ENCODE assay signal across 32 cellular contexts in genomic region chr5:120442694-120443093, GRCh38. TPM values are rescaled to one million over a fixed set of nuclear protein-coding genes. Genes with fewer than 3 reads are reported as not detected.
"Had no signal": no experiment of that assay in that cellular context is flagged by ENCODE, and none has a peak within 500 bp of the region (broad histone marks: within the 10 kb centered on the region; RNA-seq: fewer than 3 reads in every experiment).

No MANE protein-coding gene starts in this region.

- H3K9me3 ChIP-seq: adrenal gland, body of pancreas, colonic mucosa, esophagus squamous epithelium, gastroesophageal sphincter had no signal

- H3K36me3 ChIP-seq: adrenal gland, colonic mucosa, esophagus squamous epithelium, gastroesophageal sphincter had no signal

- H3K4me1 ChIP-seq: adrenal gland, body of pancreas, colonic mucosa, esophagus squamous epithelium had no signal

- DNase-seq: activated CD4-positive, alpha-beta memory T cell treated with anti-CD3 and anti-CD28 coated beads for 36 hours; activated CD4-positive, alpha-beta T cell treated with anti-CD3 and anti-CD28 coated beads for 36 hours; activated CD4-positive, alpha-beta T cell treated with anti-CD3 and anti-CD28 coated beads, Interleukin-2, amount 10 ng/mL, durations not matched to agents 24 days and 14 days; activated CD4-positive, CD25-positive, alpha-beta regulatory T cell; activated CD4-positive, CD25-positive, alpha-beta regulatory T cell treated with anti-CD3 and anti-CD28 coated beads, Interleukin-2, amount 50 U/mL, for 72 hours; activated CD8-positive, alpha-beta memory T cell treated with anti-CD3 and anti-CD28 coated beads, Interleukin-2, amount 10 ng/mL, durations not matched to agents 7 days and 5 days; activated CD8-positive, alpha-beta memory T cell treated with anti-CD3 and anti-CD28 coated beads, Interleukin-2, amount 50 U/mL, for 4 hours; activated CD8-positive, alpha-beta T cell treated with anti-CD3 and anti-CD28 coated beads, Interleukin-2, amount 10 ng/mL, durations not matched to agents 7 days and 5 days; activated effector memory CD4-positive, alpha-beta T cell treated with anti-CD3 and anti-CD28 coated beads, Interleukin-2, amount 50 U/mL, for 16 hours; activated naive CD4-positive, alpha-beta T cell treated with anti-CD3 and anti-CD28 coated beads for 36 hours; activated naive CD8-positive, alpha-beta T cell treated with anti-CD3 and anti-CD28 coated beads for 36 hours; activated naive CD8-positive, alpha-beta T cell treated with anti-CD3 and anti-CD28 coated beads, Interleukin-2, amount 50 U/mL, for 24 hours; activated T-cell treated with anti-CD3 and anti-CD28 coated beads, Interleukin-2, amount 50 U/mL, for 1 hour; activated T-cell treated with anti-CD3 and anti-CD28 coated beads, Interleukin-2, amount 50 U/mL, for 48 hours; adrenal gland; amygdala; aorta; body of pancreas; central memory CD4-positive, alpha-beta T cell; cerebellar nuclear complex; colonic mucosa; effector CD8-positive, alpha-beta T cell; esophagus squamous epithelium; foreskin melanocyte; T-helper 2 cell had no signal

- ATAC-seq: activated CD4-positive, alpha-beta T cell treated with anti-CD3 and anti-CD28 coated beads for 36 hours; activated CD8-positive, alpha-beta memory T cell treated with anti-CD3 and anti-CD28 coated beads, Interleukin-2, amount 10 ng/mL, durations not matched to agents 7 days and 5 days; activated CD8-positive, alpha-beta T cell treated with anti-CD3 and anti-CD28 coated beads, Interleukin-2, amount 10 ng/mL, durations not matched to agents 7 days and 5 days; activated naive CD8-positive, alpha-beta T cell treated with anti-CD3 and anti-CD28 coated beads, Interleukin-2, amount 50 U/mL, for 24 hours; body of pancreas; gastroesophageal sphincter had no signal

- H3K27me3 ChIP-seq: adrenal gland, body of pancreas, colonic mucosa, esophagus squamous epithelium, gastroesophageal sphincter had no signal

- H3K4me3 ChIP-seq: adrenal gland, body of pancreas, colonic mucosa, esophagus squamous epithelium, gastroesophageal sphincter had no signal

- H3K27ac ChIP-seq: adrenal gland, body of pancreas, colonic mucosa, epithelial cell of prostate, esophagus squamous epithelium, gastroesophageal sphincter had no signal

RNA-seq across cellular contexts. Expression of gene PRR16, which starts 21.4 kb away (rescaled TPM):
- total RNA-seq: activated CD4-positive, alpha-beta memory T cell treated with anti-CD3 and anti-CD28 coated beads for 36 hours; activated CD4-positive, alpha-beta T cell treated with anti-CD3 and anti-CD28 coated beads for 36 hours; activated CD4-positive, alpha-beta T cell treated with anti-CD3 and anti-CD28 coated beads, Interleukin-2, amount 10 ng/mL, durations not matched to agents 24 days and 14 days; activated CD8-positive, alpha-beta memory T cell treated with anti-CD3 and anti-CD28 coated beads for 36 hours; activated CD8-positive, alpha-beta memory T cell treated with anti-CD3 and anti-CD28 coated beads, Interleukin-2, amount 10 ng/mL, durations not matched to agents 7 days and 5 days; activated CD8-positive, alpha-beta T cell treated with anti-CD3 and anti-CD28 coated beads, Interleukin-2, amount 10 ng/mL, durations not matched to agents 7 days and 5 days; activated naive CD4-positive, alpha-beta T cell treated with anti-CD3 and anti-CD28 coated beads for 36 hours; activated naive CD8-positive, alpha-beta T cell treated with anti-CD3 and anti-CD28 coated beads for 36 hours; activated T-helper 1 cell treated with anti-CD3 and anti-CD28 coated beads, Interleukin-12 subunit alpha, Interleukin-12 subunit beta, Interleukin-2, Interleukin-4 antibody, amounts not matched to agents 30 ng/mL and 10 ng/mL and 1 ng/mL, durations not matched to agents 14 hours and 24 hours and 36 hours; activated T-helper 2 cell treated with anti-CD3 and anti-CD28 coated beads, Interferon-gamma antibody, Interleukin-2, Interleukin-4, amounts not matched to agents 10 μg/mL and 5 μg/mL and 100 μg/mL, durations not matched to agents 14 hours and 24 hours and 36 hours; dermis microvascular lymphatic vessel endothelial cell; T-helper 1 cell treated with Interleukin-12 subunit alpha and Interleukin-12 subunit beta and Interleukin-4 antibody, amounts not matched to agents 30 ng/mL and 1 ng/mL, for 36 hours had no signal
